In genomic region chr12:105343836-105344235, GRCh38 we compare ENCODE assay signal across 26 cellular contexts. TPM values are rescaled to one million over a fixed set of nuclear protein-coding genes. Genes with fewer than 3 reads are reported as not detected.
A peak's percentile ranks its signal among the peaks of the same experiment; 100 is the strongest.
DNase-seq lines count a peak whose midpoint lies in the region; ATAC-seq and TF ChIP-seq lines count a peak whose summit lies in the region.
"Had no signal": no experiment of that assay in that cellular context is flagged by ENCODE, and none has a peak within 500 bp of the region (broad histone marks: within the 10 kb centered on the region; RNA-seq: fewer than 3 reads in every experiment).

No MANE protein-coding gene starts in this region.

- peaks cover 0 to 5% of the 10 kb centered on the region in 2 experiments; a peak in 1 of 3 replicates for H3K36me3 ChIP-seq in HEK293 (ENCODE audit: control insufficient read depth in 2 of 2, insufficient read depth in 1 of 2, low read length in 2 of 2)
- H3K36me3 ChIP-seq: tibial nerve had no signal

- TF ChIP-seq CTCF in HEK293 (tag by site-specific recombination; IDR thresholded peaks at IDR 0.05) (no peak), osteocyte (IDR thresholded peaks at IDR 0.05) (no peak)

- DNase-seq in NCI-H1436 treated with DMSO at 0.1 percent for 48 hours (lab: John Stamatoyannopoulos, UW), result peak; percentile 75
- peak; percentile 93 for DNase-seq in NCI-H2227 treated with DMSO at 0.1 percent for 48 hours (lab: John Stamatoyannopoulos, UW)
- no peak for DNase-seq in osteocyte (ENCODE audit: extremely low spot score, unreplicated experiment)
- no peak for DNase-seq in NCI-H2196 treated with DMSO at 0.1 percent for 48 hours (lab: John Stamatoyannopoulos, UW; ENCODE audit: unreplicated experiment)
- no peak for DNase-seq in LoVo (ENCODE audit: low spot score)
- DNase-seq: activated CD4-positive, alpha-beta T cell treated with anti-CD3 and anti-CD28 coated beads, Interleukin-2, amount 10 ng/mL, durations not matched to agents 7 days and 5 days; activated CD8-positive, alpha-beta memory T cell treated with anti-CD3 and anti-CD28 coated beads, Interleukin-2, amount 50 U/mL, for 4 hours; CD4-positive, alpha-beta T cell; central memory CD4-positive, alpha-beta T cell; DMS 273 treated with DMSO at 0.1 percent for 48 hours; dorsolateral prefrontal cortex; GF-D8; left cardiac atrium; NCI-H2171 treated with DMSO at 0.1 percent for 48 hours; NK-92 treated with Interleukin-12 subunit alpha and Interleukin-12 subunit beta, amount 100 ng/mL, for 24 hours; occipital lobe; stimulated activated CD4-positive, alpha-beta T cell treated with anti-CD3 and anti-CD28 coated beads, Interleukin-4, amount 100 ng/mL, for 24 hours; stimulated activated naive CD8-positive, alpha-beta T cell treated with anti-CD3 and anti-CD28 coated beads, Interleukin-15, amount 100 ng/mL, for 72 hours; T-helper 1 cell had no signal

- CTCF ChIA-PET in HEK293 (lab: Yijun Ruan, JAX), result interaction anchor here (0.7 kb wide), 1 partner anchor 9 kb away, joined by 3 read pairs; no protein-coding TSS in a partner anchor

- peaks cover 14% of the 10 kb centered on the region for H3K9me3 Mint-ChIP-seq in osteocyte (ENCODE audit: unreplicated experiment)
- H3K9me3 Mint-ChIP-seq: CD4-positive, alpha-beta T cell had no signal

- POLR2A ChIA-PET in HEK293 (lab: Yijun Ruan, JAX), result no interaction called here

- no peak for ATAC-seq in HG03139 (IDR thresholded peaks at IDR 0.05; ENCODE audit: unreplicated experiment)
- ATAC-seq: activated T-helper 17 cell treated with anti-CD3 and anti-CD28 coated beads, Interleukin-2, amount 50 U/mL, for 72 hours; left cardiac atrium; Panc1; stimulated activated naive CD8-positive, alpha-beta T cell treated with anti-CD3 and anti-CD28 coated beads, Interleukin-15, amount 100 ng/mL, for 72 hours had no signal

- peaks cover 77% of the 10 kb centered on the region for H3K4me1 Mint-ChIP-seq in osteocyte (ENCODE audit: unreplicated experiment)
- H3K4me1 Mint-ChIP-seq: activated T-helper 17 cell treated with anti-CD3 and anti-CD28 coated beads, Interleukin-2, amount 50 U/mL, for 72 hours had no signal

- H3K4me3 ChIP-seq in HEK293 (ENCODE audit: low read depth, low read length), result no peak overlapping the region
- H3K4me3 ChIP-seq: dorsolateral prefrontal cortex, tibial nerve had no signal

- no peaks in the 10 kb centered on the region; the same call in 1 of the 2 replicates for H3K9me3 ChIP-seq in HEK293 (ENCODE audit: control insufficient read depth, insufficient read depth, low read depth, low read length)

- H3K4me1 ChIP-seq in HEK293 (ENCODE audit: control insufficient read depth, insufficient read depth, low read length), result no peaks in the 10 kb centered on the region

- no peak overlapping the region for H3K27ac ChIP-seq in HEK293 (ENCODE audit: extremely low read depth, low read depth, low read length)
- H3K27ac ChIP-seq: dorsolateral prefrontal cortex, tibial nerve had no signal

- H3K4me3 Mint-ChIP-seq in osteocyte (ENCODE audit: unreplicated experiment), result no peak overlapping the region
- H3K4me3 Mint-ChIP-seq: activated CD4-positive, alpha-beta T cell treated with anti-CD3 and anti-CD28 coated beads, Interleukin-2, amount 10 ng/mL, durations not matched to agents 7 days and 5 days; activated naive CD8-positive, alpha-beta T cell; activated T-helper 17 cell treated with anti-CD3 and anti-CD28 coated beads, Interleukin-2, amount 50 U/mL, for 72 hours; CD4-positive, alpha-beta T cell; memory B cell; stimulated activated naive CD8-positive, alpha-beta T cell treated with anti-CD3 and anti-CD28 coated beads, Interleukin-15, amount 100 ng/mL, for 72 hours had no signal

- H3K36me3 Mint-ChIP-seq in osteocyte (ENCODE audit: unreplicated experiment), result peaks cover 15% of the 10 kb centered on the region

- H3K27ac Mint-ChIP-seq in osteocyte (ENCODE audit: unreplicated experiment), result peak overlapping the region; percentile 90
- H3K27ac Mint-ChIP-seq: activated CD4-positive, alpha-beta T cell treated with anti-CD3 and anti-CD28 coated beads, Interleukin-2, amount 10 ng/mL, durations not matched to agents 7 days and 5 days; activated naive CD8-positive, alpha-beta T cell; CD4-positive, alpha-beta T cell; memory B cell had no signal

- no peaks in the 10 kb centered on the region for H3K27me3 Mint-ChIP-seq in osteocyte (ENCODE audit: unreplicated experiment)
- H3K27me3 Mint-ChIP-seq: activated CD4-positive, alpha-beta T cell treated with anti-CD3 and anti-CD28 coated beads, Interleukin-2, amount 10 ng/mL, durations not matched to agents 7 days and 5 days; activated naive CD8-positive, alpha-beta T cell; activated T-helper 17 cell treated with anti-CD3 and anti-CD28 coated beads, Interleukin-2, amount 50 U/mL, for 72 hours; CD4-positive, alpha-beta T cell; memory B cell; stimulated activated naive CD8-positive, alpha-beta T cell treated with anti-CD3 and anti-CD28 coated beads, Interleukin-15, amount 100 ng/mL, for 72 hours had no signal

TF ChIP-seq in HEK293, 187 proteins besides CTCF, POLR2A, EP300 and RAD21:
- TF ChIP-seq ZIC2 (tag by site-specific recombination; IDR thresholded peaks at IDR 0.05) (peak; percentile 89), ZNF221 (tag by site-specific recombination; IDR thresholded peaks at IDR 0.05; ENCODE audit: borderline replicate concordance) (no peak)
TF ChIP-seq in HEK293: peak in this region for 1.

RNA-seq across cellular contexts. Expression of gene C12orf75, which starts 13.3 kb away (rescaled TPM):
- 157 and 169 TPM in 2 replicates for total RNA-seq in osteocyte

Comparison
In these comparisons a context has a peak if more than half of its experiments do, and no peak if none do; other contexts are left out.
1. DNase-seq: peak in NCI-H1436 treated with DMSO at 0.1 percent for 48 hours (single experiment) and NCI-H2227 treated with DMSO at 0.1 percent for 48 hours (single experiment); none in osteocyte (single experiment), NCI-H2196 treated with DMSO at 0.1 percent for 48 hours (single experiment) and LoVo (single experiment).